1 cellular context compared by ENCODE assay signal in the genomic region with DNA sequence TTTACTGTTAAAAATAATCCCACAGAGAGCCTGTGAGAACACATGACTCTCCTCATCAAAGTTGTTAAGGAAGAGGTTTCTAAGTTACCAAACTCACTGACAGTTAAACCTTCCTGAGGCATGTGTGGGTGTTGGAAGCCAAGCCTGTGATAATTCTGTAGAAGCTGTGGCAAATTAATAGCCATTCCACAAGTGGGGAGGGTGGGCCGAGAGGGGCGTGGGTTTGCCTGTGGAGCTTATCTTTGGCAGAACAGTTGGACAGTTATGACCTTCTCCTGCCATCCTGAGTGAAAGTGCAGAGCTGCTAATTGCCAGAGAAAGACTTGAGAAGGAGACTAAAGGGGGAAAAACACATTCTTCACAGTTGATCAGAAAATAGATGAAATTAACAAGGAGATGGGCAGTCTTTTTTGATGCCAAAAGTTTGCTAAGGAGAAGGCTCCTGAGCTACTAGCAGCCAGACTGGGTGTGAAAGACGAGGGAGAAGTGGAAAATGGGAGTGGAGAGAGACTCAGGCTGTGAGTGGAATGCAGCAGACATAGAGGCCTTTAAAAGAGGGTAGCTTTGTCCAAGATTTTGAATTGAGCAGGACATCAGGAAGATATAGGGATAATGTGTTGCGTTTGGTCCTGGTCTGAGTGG.
A peak's percentile ranks its signal among the peaks of the same experiment; 100 is the strongest.
TF ChIP-seq lines count a peak whose summit lies in the region.

No MANE protein-coding gene starts in this region.

TF ChIP-seq in K562, 482 proteins besides CTCF, POLR2A, EP300 and RAD21 (continued from another document and continues in another):
- TF ChIP-seq MBD1 (CRISPR knock-in tag; IDR thresholded peaks at IDR 0.05) (no peak), ZNF717 (CRISPR knock-in tag; IDR thresholded peaks at IDR 0.05) (no peak), SIRT6 (IDR thresholded peaks at IDR 0.05; ENCODE audit: low read depth, low read length) (no peak), ZNF445 (CRISPR knock-in tag; IDR thresholded peaks at IDR 0.05; ENCODE audit: low read depth) (no peak), ILK (tag; IDR thresholded peaks at IDR 0.05; ENCODE audit: borderline replicate concordance, low read depth) (no peak), SRSF3 (IDR thresholded peaks at IDR 0.05; ENCODE audit: insufficient read depth, low read length) (no peak), ZNF583 (CRISPR knock-in tag; IDR thresholded peaks at IDR 0.05) (no peak), MTF1 (CRISPR knock-in tag; IDR thresholded peaks at IDR 0.05; ENCODE audit: borderline replicate concordance) (no peak), PCBP1 (IDR thresholded peaks at IDR 0.05; ENCODE audit: low read depth, low read length, poor library complexity, severe bottlenecking) (no peak), ZNF280A (IDR thresholded peaks at IDR 0.05; ENCODE audit: low read depth, partially characterized antibody) (no peak), MXD1 (CRISPR knock-in tag; IDR thresholded peaks at IDR 0.05; ENCODE audit: borderline replicate concordance, poor library complexity, severe bottlenecking) (no peak), RFX7 (CRISPR knock-in tag; IDR thresholded peaks at IDR 0.05) (no peak), HOXB6 (CRISPR knock-in tag; IDR thresholded peaks at IDR 0.05; ENCODE audit: borderline replicate concordance) (no peak), MAFG (tag; conservative IDR thresholded peaks at IDR 0.05) (no peak), E4F1 (CRISPR knock-in tag; IDR thresholded peaks at IDR 0.05; ENCODE audit: borderline replicate concordance) (no peak), SRSF7 (optimal IDR thresholded peaks at IDR 0.05; ENCODE audit: low read depth, low read length) (no peak), NFE2L1 (tag; IDR thresholded peaks at IDR 0.05; ENCODE audit: borderline replicate concordance, low read depth) (no peak), CREB3L1 (IDR thresholded peaks at IDR 0.05; ENCODE audit: borderline replicate concordance, low read depth) (no peak), ZNF764 (CRISPR knock-in tag; IDR thresholded peaks at IDR 0.05; ENCODE audit: low read depth) (no peak), PRMT5 (CRISPR knock-in tag; IDR thresholded peaks at IDR 0.05) (no peak), CCAR2 (IDR thresholded peaks at IDR 0.05; ENCODE audit: low read depth, low read length) (no peak)
- TF ChIP-seq, protein P1, sequence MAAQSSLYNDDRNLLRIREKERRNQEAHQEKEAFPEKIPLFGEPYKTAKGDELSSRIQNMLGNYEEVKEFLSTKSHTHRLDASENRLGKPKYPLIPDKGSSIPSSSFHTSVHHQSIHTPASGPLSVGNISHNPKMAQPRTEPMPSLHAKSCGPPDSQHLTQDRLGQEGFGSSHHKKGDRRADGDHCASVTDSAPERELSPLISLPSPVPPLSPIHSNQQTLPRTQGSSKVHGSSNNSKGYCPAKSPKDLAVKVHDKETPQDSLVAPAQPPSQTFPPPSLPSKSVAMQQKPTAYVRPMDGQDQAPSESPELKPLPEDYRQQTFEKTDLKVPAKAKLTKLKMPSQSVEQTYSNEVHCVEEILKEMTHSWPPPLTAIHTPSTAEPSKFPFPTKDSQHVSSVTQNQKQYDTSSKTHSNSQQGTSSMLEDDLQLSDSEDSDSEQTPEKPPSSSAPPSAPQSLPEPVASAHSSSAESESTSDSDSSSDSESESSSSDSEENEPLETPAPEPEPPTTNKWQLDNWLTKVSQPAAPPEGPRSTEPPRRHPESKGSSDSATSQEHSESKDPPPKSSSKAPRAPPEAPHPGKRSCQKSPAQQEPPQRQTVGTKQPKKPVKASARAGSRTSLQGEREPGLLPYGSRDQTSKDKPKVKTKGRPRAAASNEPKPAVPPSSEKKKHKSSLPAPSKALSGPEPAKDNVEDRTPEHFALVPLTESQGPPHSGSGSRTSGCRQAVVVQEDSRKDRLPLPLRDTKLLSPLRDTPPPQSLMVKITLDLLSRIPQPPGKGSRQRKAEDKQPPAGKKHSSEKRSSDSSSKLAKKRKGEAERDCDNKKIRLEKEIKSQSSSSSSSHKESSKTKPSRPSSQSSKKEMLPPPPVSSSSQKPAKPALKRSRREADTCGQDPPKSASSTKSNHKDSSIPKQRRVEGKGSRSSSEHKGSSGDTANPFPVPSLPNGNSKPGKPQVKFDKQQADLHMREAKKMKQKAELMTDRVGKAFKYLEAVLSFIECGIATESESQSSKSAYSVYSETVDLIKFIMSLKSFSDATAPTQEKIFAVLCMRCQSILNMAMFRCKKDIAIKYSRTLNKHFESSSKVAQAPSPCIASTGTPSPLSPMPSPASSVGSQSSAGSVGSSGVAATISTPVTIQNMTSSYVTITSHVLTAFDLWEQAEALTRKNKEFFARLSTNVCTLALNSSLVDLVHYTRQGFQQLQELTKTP (IDR thresholded peaks at IDR 0.05; ENCODE audit: low read depth in 1 of 2, partially characterized antibody in 2 of 2), result peak in 1 of 2 experiments; percentile 58
- TF ChIP-seq, protein P2, sequence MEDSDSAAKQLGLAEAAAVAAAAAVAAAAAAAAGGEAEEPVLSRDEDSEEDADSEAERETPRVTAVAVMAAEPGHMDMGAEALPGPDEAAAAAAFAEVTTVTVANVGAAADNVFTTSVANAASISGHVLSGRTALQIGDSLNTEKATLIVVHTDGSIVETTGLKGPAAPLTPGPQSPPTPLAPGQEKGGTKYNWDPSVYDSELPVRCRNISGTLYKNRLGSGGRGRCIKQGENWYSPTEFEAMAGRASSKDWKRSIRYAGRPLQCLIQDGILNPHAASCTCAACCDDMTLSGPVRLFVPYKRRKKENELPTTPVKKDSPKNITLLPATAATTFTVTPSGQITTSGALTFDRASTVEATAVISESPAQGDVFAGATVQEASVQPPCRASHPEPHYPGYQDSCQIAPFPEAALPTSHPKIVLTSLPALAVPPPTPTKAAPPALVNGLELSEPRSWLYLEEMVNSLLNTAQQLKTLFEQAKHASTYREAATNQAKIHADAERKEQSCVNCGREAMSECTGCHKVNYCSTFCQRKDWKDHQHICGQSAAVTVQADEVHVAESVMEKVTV (CRISPR knock-in tag; IDR thresholded peaks at IDR 0.05), result no peak
- TF ChIP-seq, protein P3, sequence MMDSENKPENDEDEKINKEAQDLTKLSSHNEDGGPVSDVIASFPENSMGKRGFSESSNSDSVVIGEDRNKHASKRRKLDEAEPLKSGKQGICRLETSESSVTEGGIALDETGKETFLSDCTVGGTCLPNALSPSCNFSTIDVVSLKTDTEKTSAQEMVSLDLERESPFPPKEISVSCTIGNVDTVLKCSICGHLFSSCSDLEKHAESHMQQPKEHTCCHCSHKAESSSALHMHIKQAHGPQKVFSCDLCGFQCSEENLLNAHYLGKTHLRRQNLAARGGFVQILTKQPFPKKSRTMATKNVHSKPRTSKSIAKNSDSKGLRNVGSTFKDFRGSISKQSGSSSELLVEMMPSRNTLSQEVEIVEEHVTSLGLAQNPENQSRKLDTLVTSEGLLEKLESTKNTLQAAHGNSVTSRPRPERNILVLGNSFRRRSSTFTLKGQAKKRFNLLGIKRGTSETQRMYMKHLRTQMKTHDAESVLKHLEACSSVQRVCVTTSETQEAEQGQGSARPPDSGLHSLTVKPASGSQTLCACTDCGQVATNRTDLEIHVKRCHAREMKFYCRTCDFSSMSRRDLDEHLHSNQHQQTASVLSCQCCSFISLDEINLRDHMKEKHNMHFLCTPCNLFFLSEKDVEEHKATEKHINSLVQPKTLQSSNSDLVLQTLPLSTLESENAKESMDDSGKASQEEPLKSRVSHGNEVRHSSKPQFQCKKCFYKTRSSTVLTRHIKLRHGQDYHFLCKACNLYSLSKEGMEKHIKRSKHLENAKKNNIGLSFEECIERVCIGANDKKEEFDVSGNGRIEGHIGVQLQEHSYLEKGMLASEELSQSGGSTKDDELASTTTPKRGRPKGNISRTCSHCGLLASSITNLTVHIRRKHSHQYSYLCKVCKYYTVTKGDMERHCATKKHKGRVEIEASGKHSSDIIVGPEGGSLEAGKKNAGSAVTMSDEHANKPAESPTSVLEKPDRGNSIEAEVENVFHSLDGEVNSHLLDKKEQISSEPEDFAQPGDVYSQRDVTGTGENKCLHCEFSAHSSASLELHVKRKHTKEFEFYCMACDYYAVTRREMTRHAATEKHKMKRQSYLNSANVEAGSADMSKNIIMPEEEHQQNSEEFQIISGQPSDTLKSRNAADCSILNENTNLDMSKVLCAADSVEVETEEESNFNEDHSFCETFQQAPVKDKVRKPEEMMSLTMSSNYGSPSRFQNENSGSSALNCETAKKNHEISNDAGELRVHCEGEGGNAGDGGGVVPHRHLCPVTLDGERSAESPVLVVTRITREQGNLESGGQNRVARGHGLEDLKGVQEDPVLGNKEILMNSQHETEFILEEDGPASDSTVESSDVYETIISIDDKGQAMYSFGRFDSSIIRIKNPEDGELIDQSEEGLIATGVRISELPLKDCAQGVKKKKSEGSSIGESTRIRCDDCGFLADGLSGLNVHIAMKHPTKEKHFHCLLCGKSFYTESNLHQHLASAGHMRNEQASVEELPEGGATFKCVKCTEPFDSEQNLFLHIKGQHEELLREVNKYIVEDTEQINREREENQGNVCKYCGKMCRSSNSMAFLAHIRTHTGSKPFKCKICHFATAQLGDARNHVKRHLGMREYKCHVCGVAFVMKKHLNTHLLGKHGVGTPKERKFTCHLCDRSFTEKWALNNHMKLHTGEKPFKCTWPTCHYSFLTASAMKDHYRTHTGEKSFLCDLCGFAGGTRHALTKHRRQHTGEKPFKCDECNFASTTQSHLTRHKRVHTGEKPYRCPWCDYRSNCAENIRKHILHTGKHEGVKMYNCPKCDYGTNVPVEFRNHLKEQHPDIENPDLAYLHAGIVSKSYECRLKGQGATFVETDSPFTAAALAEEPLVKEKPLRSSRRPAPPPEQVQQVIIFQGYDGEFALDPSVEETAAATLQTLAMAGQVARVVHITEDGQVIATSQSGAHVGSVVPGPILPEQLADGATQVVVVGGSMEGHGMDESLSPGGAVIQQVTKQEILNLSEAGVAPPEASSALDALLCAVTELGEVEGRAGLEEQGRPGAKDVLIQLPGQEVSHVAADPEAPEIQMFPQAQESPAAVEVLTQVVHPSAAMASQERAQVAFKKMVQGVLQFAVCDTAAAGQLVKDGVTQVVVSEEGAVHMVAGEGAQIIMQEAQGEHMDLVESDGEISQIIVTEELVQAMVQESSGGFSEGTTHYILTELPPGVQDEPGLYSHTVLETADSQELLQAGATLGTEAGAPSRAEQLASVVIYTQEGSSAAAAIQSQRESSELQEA (IDR thresholded peaks at IDR 0.05; ENCODE audit: low read depth), result no peak
- TF ChIP-seq, protein P4, sequence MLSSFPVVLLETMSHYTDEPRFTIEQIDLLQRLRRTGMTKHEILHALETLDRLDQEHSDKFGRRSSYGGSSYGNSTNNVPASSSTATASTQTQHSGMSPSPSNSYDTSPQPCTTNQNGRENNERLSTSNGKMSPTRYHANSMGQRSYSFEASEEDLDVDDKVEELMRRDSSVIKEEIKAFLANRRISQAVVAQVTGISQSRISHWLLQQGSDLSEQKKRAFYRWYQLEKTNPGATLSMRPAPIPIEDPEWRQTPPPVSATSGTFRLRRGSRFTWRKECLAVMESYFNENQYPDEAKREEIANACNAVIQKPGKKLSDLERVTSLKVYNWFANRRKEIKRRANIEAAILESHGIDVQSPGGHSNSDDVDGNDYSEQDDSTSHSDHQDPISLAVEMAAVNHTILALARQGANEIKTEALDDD (IDR thresholded peaks at IDR 0.05), result peak; percentile 84
